Comparison of ENCODE assay signal across 8 cellular contexts in genomic region chr20:20017852-20018245, GRCh38. TPM values are rescaled to one million over a fixed set of nuclear protein-coding genes. Genes with fewer than 3 reads are reported as not detected.
DNase-seq lines count a peak whose midpoint lies in the region; ATAC-seq, FAIRE-seq and TF ChIP-seq lines count a peak whose summit lies in the region.

No MANE protein-coding gene starts in this region.

- H3K27ac ChIP-seq in fibroblast of lung (ENCODE audit: insufficient read depth, low read length) (peak overlapping the region; percentile 89), pancreas (peak overlapping the region; percentile 59 to 81 (median 69))

- H2AFZ ChIP-seq in fibroblast of lung (ENCODE audit: low read length) = peak overlapping the region; percentile 62

- DNase-seq in GM12865 (ENCODE audit: low read depth) (peak; percentile 21), fibroblast of lung (ENCODE audit: low read depth in 2 of 2) (peak in 1 of 2 donors; percentile 9), pancreas (no peak), middle frontal gyrus (ENCODE audit: extremely low spot score, low spot score) (no peak), midbrain (lab: John Stamatoyannopoulos, UW) (no peak), cerebellar nuclear complex (lab: John Stamatoyannopoulos, UW) (no peak)

- peak overlapping the region; percentile 95 for H3K4me2 ChIP-seq in fibroblast of lung (ENCODE audit: extremely low read depth, insufficient read depth, low read length)

- peak overlapping the region; percentile 78 for H3K27ac Mint-ChIP-seq in T-helper 1 cell treated with Interleukin-12 subunit alpha and Interleukin-12 subunit beta and Interleukin-4 antibody, amounts not matched to agents 30 μg/mL and 1 μg/mL, for 36 hours

- no peaks in the 10 kb centered on the region for H3K9me3 ChIP-seq in fibroblast of lung (ENCODE audit: control insufficient read depth, insufficient read depth, low read depth, low read length)
- no peaks in the 10 kb centered on the region for H3K9me3 ChIP-seq in pancreas

- no peaks in the 10 kb centered on the region for H3K9me3 Mint-ChIP-seq in T-helper 1 cell treated with Interleukin-12 subunit alpha and Interleukin-12 subunit beta and Interleukin-4 antibody, amounts not matched to agents 30 μg/mL and 1 μg/mL, for 36 hours

- intact Hi-C loops in pancreas (cut with DNase I) = no loop called here

- H3K27me3 Mint-ChIP-seq in T-helper 1 cell treated with Interleukin-12 subunit alpha and Interleukin-12 subunit beta and Interleukin-4 antibody, amounts not matched to agents 30 μg/mL and 1 μg/mL, for 36 hours (ENCODE audit: low read depth) = no peaks in the 10 kb centered on the region

- TF ChIP-seq CTCF in GM12865 (IDR thresholded peaks at IDR 0.05; ENCODE audit: insufficient read depth, low read depth, low read length, missing control alignments) (no peak), fibroblast of lung (conservative IDR thresholded peaks at IDR 0.05 in 1 of 2, IDR thresholded peaks at IDR 0.05 in 1 of 2; ENCODE audit: low read depth in 1 of 2, low read length in 2 of 2) (no peak), pancreas (IDR thresholded peaks at IDR 0.05) (no peak)

- H4K20me1 ChIP-seq in fibroblast of lung (ENCODE audit: control insufficient read depth, extremely low read depth, insufficient read depth, low read length) = no peaks in the 10 kb centered on the region

- H3K4me3 ChIP-seq in GM12865 (ENCODE audit: low read depth, low read length) = peak overlapping the region; percentile 78
- peak overlapping the region; percentile 82 to 98 (median 90) for H3K4me3 ChIP-seq in fibroblast of lung (replicated peaks in 1 of 4; ENCODE audit: control extremely low read depth in 1 of 4, insufficient read depth in 1 of 4, low read depth in 3 of 4, low read length in 4 of 4)
- peak overlapping the region; percentile 80 to 98 (median 92) for H3K4me3 ChIP-seq in pancreas

- H3K79me2 ChIP-seq in fibroblast of lung (ENCODE audit: control insufficient read depth, insufficient read depth, low read length) = peaks cover 55% of the 10 kb centered on the region

- H3K4me3 Mint-ChIP-seq in T-helper 1 cell treated with Interleukin-12 subunit alpha and Interleukin-12 subunit beta and Interleukin-4 antibody, amounts not matched to agents 30 μg/mL and 1 μg/mL, for 36 hours = peak overlapping the region; percentile 89

- no peak for FAIRE-seq in pancreas (lab: Jason Lieb, UNC)

- H3K36me3 ChIP-seq in fibroblast of lung (ENCODE audit: control insufficient read depth, insufficient read depth, low read length) = peaks cover 2% of the 10 kb centered on the region
- no peaks in the 10 kb centered on the region for H3K36me3 ChIP-seq in pancreas

- no peaks in the 10 kb centered on the region for H3K27me3 ChIP-seq in fibroblast of lung (ENCODE audit: control insufficient read depth, insufficient read depth, low read length)
- no peaks in the 10 kb centered on the region for H3K27me3 ChIP-seq in pancreas

- H3K36me3 Mint-ChIP-seq in T-helper 1 cell treated with Interleukin-12 subunit alpha and Interleukin-12 subunit beta and Interleukin-4 antibody, amounts not matched to agents 30 μg/mL and 1 μg/mL, for 36 hours (ENCODE audit: low read depth) = peaks cover 4% of the 10 kb centered on the region

- H3K9ac ChIP-seq in fibroblast of lung (ENCODE audit: insufficient read depth, low read length) = peak overlapping the region; percentile 94

- peaks cover 48% of the 10 kb centered on the region for H3K4me1 Mint-ChIP-seq in T-helper 1 cell treated with Interleukin-12 subunit alpha and Interleukin-12 subunit beta and Interleukin-4 antibody, amounts not matched to agents 30 μg/mL and 1 μg/mL, for 36 hours (ENCODE audit: low read depth)

- WGBS in pancreas, 2 donors = 1 to 2% methylated on average over 16 of the region's 16 CpGs

- H3K4me1 ChIP-seq in fibroblast of lung (ENCODE audit: control insufficient read depth, extremely low read depth, insufficient read depth, low read length) (peaks cover 8% of the 10 kb centered on the region), pancreas (peaks cover 8 to 28% (median 18%) of the 10 kb centered on the region in 3 donors)

- ATAC-seq in HG02938 (IDR thresholded peaks at IDR 0.05; ENCODE audit: unreplicated experiment) = peak; percentile 24
- peak in 2 of 4 donors; percentile 14 to 17 for ATAC-seq in pancreas

RNA-seq across cellular contexts. Expression of gene NAA20, which starts 0.7 kb away (rescaled TPM):
- total RNA-seq in fibroblast of lung (37.8 and 42.4 TPM in 2 replicates), pancreas (10 to 100 TPM; 28.0 to 46.9 (median 34.5) TPM)
- polyA plus RNA-seq in fibroblast of lung (82.6 and 83.2 TPM in 2 replicates), pancreas (100 to 1,000 TPM in 1 of 2 donors, 10 to 100 TPM in 1; 89.6 to 124 TPM)
- 63.0 and 72.7 TPM in 2 replicates for polyA plus RNA-seq in fibroblast of lung (2012)
- 3.9 and 8.1 TPM in 2 replicates for polyA minus RNA-seq in fibroblast of lung (ENCODE audit: low replicate concordance)

RNA-seq across cellular contexts. Expression of gene CRNKL1, which starts 34.4 kb away (rescaled TPM):
- total RNA-seq in fibroblast of lung (32.7 and 37.8 TPM in 2 replicates), pancreas (10 to 100 TPM in 1 of 6 donors, 1 to 10 TPM in 5; 4.4 to 15.5 (median 6.8) TPM)
- polyA plus RNA-seq in fibroblast of lung (16.5 and 19.2 TPM in 2 replicates), pancreas (10 to 100 TPM in 1 of 2 donors, 1 to 10 TPM in 1; 9.7 to 13.2 TPM)
- polyA plus RNA-seq in fibroblast of lung (2012) = 18.1 and 18.7 TPM in 2 replicates
- polyA minus RNA-seq in fibroblast of lung (ENCODE audit: low replicate concordance) = 3.5 and 4.0 TPM in 2 replicates

RNA-seq across cellular contexts. Expression of gene CFAP61, which starts 34.5 kb away (rescaled TPM):
- 0.26 TPM in 1 of 2 replicates, not detected in the other for total RNA-seq in fibroblast of lung
- 0.11 TPM in 1 of 2 replicates, not detected in the other for polyA plus RNA-seq in fibroblast of lung
- not detected in 2 replicates for polyA plus RNA-seq in fibroblast of lung (2012)
- not detected in 2 replicates for polyA minus RNA-seq in fibroblast of lung (ENCODE audit: low replicate concordance)
- under 1 TPM; 0.19 to 0.53 (median 0.33) TPM for total RNA-seq in pancreas
- under 1 TPM; 0.15 to 0.38 TPM for polyA plus RNA-seq in pancreas
